38 cellular contexts compared by ENCODE assay signal in the genomic region with DNA sequence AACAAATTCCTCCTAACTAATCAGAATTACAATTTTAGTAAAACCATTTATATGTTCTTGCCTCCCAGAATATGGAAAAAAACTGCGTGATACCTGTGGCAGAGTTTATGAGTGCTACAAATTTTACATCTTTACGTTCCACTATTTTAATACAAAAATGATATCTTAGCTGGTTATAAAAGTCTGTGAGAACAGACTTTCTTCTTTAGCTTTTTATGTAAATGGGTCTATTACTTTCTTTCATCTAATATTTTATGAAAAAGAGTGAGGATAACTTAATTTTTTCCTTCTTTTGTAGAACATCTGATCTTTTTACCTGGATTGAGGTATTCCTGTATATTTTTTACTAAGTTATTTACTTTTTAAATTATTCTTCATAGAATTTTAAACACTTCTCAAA. TPM values are rescaled to one million over a fixed set of nuclear protein-coding genes. Genes with fewer than 3 reads are reported as not detected.
"Had no signal": no experiment of that assay in that cellular context is flagged by ENCODE, and none has a peak within 500 bp of the region (broad histone marks: within the 10 kb centered on the region; RNA-seq: fewer than 3 reads in every experiment).

No MANE protein-coding gene starts in this region.

- FAIRE-seq: astrocyte, bronchial epithelial cell had no signal

- ATAC-seq: activated naive CD4-positive, alpha-beta T cell treated with anti-CD3 and anti-CD28 coated beads, Interleukin-2, amount 50 U/mL, for 72 hours; activated naive CD8-positive, alpha-beta T cell treated with anti-CD3 and anti-CD28 coated beads, Interleukin-2, amount 50 U/mL, for 24 hours; activated T-cell treated with anti-CD3 and anti-CD28 coated beads, Interleukin-2, amount 50 U/mL, for 4 hours; activated T-cell treated with anti-CD3 and anti-CD28 coated beads, Interleukin-2, amount 50 U/mL, for 72 hours; activated T-helper 17 cell treated with anti-CD3 and anti-CD28 coated beads, Interleukin-2, amount 50 U/mL, for 72 hours; body of pancreas had no signal

- H3K27ac ChIP-seq: adrenal gland, ascending aorta, body of pancreas, brain microvascular endothelial cell, breast epithelium, cardiac muscle cell had no signal

- H3K4me3 ChIP-seq: adrenal gland, ascending aorta, body of pancreas, breast epithelium, cardiac muscle cell had no signal

- H3K36me3 ChIP-seq: adrenal gland, ascending aorta, brain microvascular endothelial cell, breast epithelium, cardiac muscle cell had no signal

- H3K4me1 ChIP-seq: adrenal gland, ascending aorta, breast epithelium had no signal

- DNase-seq: activated effector memory CD4-positive, alpha-beta T cell treated with anti-CD3 and anti-CD28 coated beads, Interleukin-2, amount 50 U/mL, for 16 hours; activated effector memory CD4-positive, alpha-beta T cell treated with Interleukin-2 at 50 U/mL for 16 hours; activated gamma-delta T cell; activated gamma-delta T cell treated with Interleukin-2 at 50 U/mL for 16 hours; activated naive CD4-positive, alpha-beta T cell; activated naive CD4-positive, alpha-beta T cell treated with anti-CD3 and anti-CD28 coated beads for 36 hours; activated naive CD4-positive, alpha-beta T cell treated with anti-CD3 and anti-CD28 coated beads, Interleukin-2, amount 10 ng/mL, durations not matched to agents 7 days and 5 days; activated naive CD4-positive, alpha-beta T cell treated with anti-CD3 and anti-CD28 coated beads, Interleukin-2, amount 50 U/mL, for 16 hours; activated naive CD4-positive, alpha-beta T cell treated with Interleukin-2 at 50 U/mL for 16 hours; activated naive CD8-positive, alpha-beta T cell treated with anti-CD3 and anti-CD28 coated beads for 36 hours; activated naive CD8-positive, alpha-beta T cell treated with anti-CD3 and anti-CD28 coated beads, Interleukin-2, amount 10 ng/mL, durations not matched to agents 7 days and 5 days; activated naive CD8-positive, alpha-beta T cell treated with anti-CD3 and anti-CD28 coated beads, Interleukin-2, amount 50 U/mL, for 24 hours; activated T-cell treated with anti-CD3 and anti-CD28 coated beads, Interleukin-2, amount 50 U/mL, for 1 hour; activated T-cell treated with anti-CD3 and anti-CD28 coated beads, Interleukin-2, amount 50 U/mL, for 24 hours; activated T-cell treated with anti-CD3 and anti-CD28 coated beads, Interleukin-2, amount 50 U/mL, for 4 hours; activated T-cell treated with anti-CD3 and anti-CD28 coated beads, Interleukin-2, amount 50 U/mL, for 48 hours; activated T-cell treated with anti-CD3 and anti-CD28 coated beads, Interleukin-2, amount 50 U/mL, for 72 hours; adrenal gland; amniotic stem cell; amygdala; anterior cingulate cortex; aorta; body of pancreas; brain microvascular endothelial cell; caudate nucleus; central memory CD4-positive, alpha-beta T cell; cerebellar nuclear complex had no signal

- H3K9me3 ChIP-seq: ascending aorta, body of pancreas had no signal

- H3K27me3 ChIP-seq: adrenal gland, ascending aorta, body of pancreas, brain microvascular endothelial cell, breast epithelium, cardiac muscle cell had no signal

RNA-seq across cellular contexts. Expression of gene REG3A, which starts 22.1 kb away (rescaled TPM):
- total RNA-seq: activated naive CD4-positive, alpha-beta T cell treated with anti-CD3 and anti-CD28 coated beads for 36 hours; activated naive CD4-positive, alpha-beta T cell treated with anti-CD3 and anti-CD28 coated beads, Interleukin-2, amount 50 U/mL, for 72 hours; activated naive CD8-positive, alpha-beta T cell treated with anti-CD3 and anti-CD28 coated beads for 36 hours; activated naive CD8-positive, alpha-beta T cell treated with anti-CD3 and anti-CD28 coated beads, Interleukin-2, amount 10 ng/mL, durations not matched to agents 7 days and 5 days; activated T-cell treated with anti-CD3 and anti-CD28 coated beads, Interleukin-2, amount 50 U/mL, for 72 hours; activated T-helper 1 cell treated with anti-CD3 and anti-CD28 coated beads, Interleukin-12 subunit alpha, Interleukin-12 subunit beta, Interleukin-2, Interleukin-4 antibody, amounts not matched to agents 30 ng/mL and 10 ng/mL and 1 ng/mL, durations not matched to agents 14 hours and 24 hours and 36 hours; activated T-helper 17 cell treated with anti-CD3 and anti-CD28 coated beads, Interleukin-2, amount 50 U/mL, for 72 hours; activated T-helper 2 cell treated with anti-CD3 and anti-CD28 coated beads, Interferon-gamma antibody, Interleukin-2, Interleukin-4, amounts not matched to agents 10 μg/mL and 5 μg/mL and 100 μg/mL, durations not matched to agents 14 hours and 24 hours and 36 hours; ascending aorta; astrocyte; breast epithelium; bronchial epithelial cell; cardiac septum; chondrocyte had no signal
